In the genomic region with DNA sequence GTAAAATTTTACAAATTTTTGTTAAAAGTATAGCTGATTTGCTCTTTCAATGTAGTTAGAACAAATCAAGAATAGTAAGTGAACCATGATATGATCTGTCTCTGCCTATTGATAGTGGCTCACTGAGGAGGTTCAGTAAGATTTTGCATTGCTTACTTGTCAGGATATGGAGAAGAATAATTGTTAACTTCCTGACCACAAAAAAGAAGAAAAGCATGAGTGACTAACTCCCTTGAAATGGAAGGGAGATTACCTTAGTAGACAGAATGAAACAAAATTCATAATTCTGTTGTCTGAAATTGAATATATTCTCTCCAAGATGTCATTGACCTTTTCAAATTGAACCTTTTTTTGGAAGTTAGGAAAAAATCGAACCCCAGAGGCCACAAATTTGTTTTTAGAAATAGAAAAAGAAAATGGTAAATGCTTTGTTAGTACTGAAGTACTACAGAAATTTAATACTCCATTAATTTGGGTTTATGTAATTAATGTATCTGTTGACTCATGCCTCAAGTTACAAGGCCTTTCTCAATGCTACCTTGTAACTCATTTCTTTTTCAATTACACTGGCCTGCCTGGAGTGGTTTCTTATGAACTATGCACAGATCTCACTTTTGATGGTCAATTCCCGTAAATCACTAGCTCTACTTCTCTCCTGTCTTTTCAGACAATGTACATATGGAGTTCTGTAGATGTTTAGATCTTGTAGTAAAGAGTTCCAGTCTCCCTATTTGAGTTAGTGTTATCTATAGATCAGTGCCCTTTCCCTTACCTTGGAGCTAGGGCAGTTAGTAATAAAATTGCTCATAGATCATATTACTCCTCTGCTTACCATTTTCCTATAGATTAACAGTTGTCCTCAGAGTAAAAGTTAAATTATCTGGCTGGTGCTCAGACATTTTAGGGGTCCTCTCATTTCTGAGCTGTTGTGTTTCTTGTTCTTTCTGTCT, we compare ENCODE assay signal across 20 cellular contexts.
DNase-seq lines count a peak whose midpoint lies in the region; TF ChIP-seq lines count a peak whose summit lies in the region.
"Had no signal": no experiment of that assay in that cellular context is flagged by ENCODE, and none has a peak within 500 bp of the region (broad histone marks: within the 10 kb centered on the region; RNA-seq: fewer than 3 reads in every experiment).

No MANE protein-coding gene starts in this region.

- H3K27me3 ChIP-seq in kidney epithelial cell (ENCODE audit: control insufficient read depth, insufficient read depth, low read length) (no peaks in the 10 kb centered on the region), Karpas-422 (ENCODE audit: low read length) (no peaks in the 10 kb centered on the region)
- H3K27me3 ChIP-seq: body of pancreas, uterus had no signal

- H3K79me2 ChIP-seq in Karpas-422 (ENCODE audit: low read length): no peaks in the 10 kb centered on the region
- H3K79me2 ChIP-seq: parathyroid adenoma had no signal

- in situ Hi-C loops in astrocyte of the cerebellum (cut with HindIII; ENCODE audit: low sequenced_read_pairs): no loop called here

- H3K4me3 ChIP-seq in astrocyte of the cerebellum (ENCODE audit: low read depth, low read length) (no peak overlapping the region), kidney epithelial cell (ENCODE audit: low read depth, low read length) (no peak overlapping the region), Karpas-422 (ENCODE audit: low read length) (no peak overlapping the region)
- H3K4me3 ChIP-seq: body of pancreas, HAP-1, skin epidermis, uterus had no signal

- H3K4me1 ChIP-seq in Karpas-422 (ENCODE audit: low read length): no peaks in the 10 kb centered on the region
- H3K4me1 ChIP-seq: body of pancreas, HAP-1, parathyroid adenoma, uterus had no signal

- no peaks in the 10 kb centered on the region for H3K9me2 ChIP-seq in Karpas-422 (replicated peaks; ENCODE audit: insufficient read depth, low read length)

- H2AFZ ChIP-seq in Karpas-422 (ENCODE audit: low read length): no peak overlapping the region
- H2AFZ ChIP-seq: parathyroid adenoma had no signal

- no peaks in the 10 kb centered on the region for H4K20me1 ChIP-seq in Karpas-422 (ENCODE audit: insufficient read depth, low read depth, low read length)

- no peak overlapping the region for H3K4me2 ChIP-seq in Karpas-422 (ENCODE audit: low read depth, low read length, poor library complexity, severe bottlenecking)

- H3K27ac ChIP-seq in Karpas-422 (ENCODE audit: low read length): no peak overlapping the region
- H3K27ac ChIP-seq: body of pancreas, parathyroid adenoma, skin epidermis, uterus had no signal

- H3K36me3 ChIP-seq in kidney epithelial cell (ENCODE audit: control insufficient read depth, insufficient read depth, low read length) (no peaks in the 10 kb centered on the region), Karpas-422 (ENCODE audit: insufficient read depth, low read length) (no peaks in the 10 kb centered on the region)
- H3K36me3 ChIP-seq: HAP-1, uterus had no signal

- no peaks in the 10 kb centered on the region for H3K9me3 ChIP-seq in Karpas-422 (ENCODE audit: low read length)
- H3K9me3 ChIP-seq: body of pancreas, HAP-1, uterus had no signal

- TF ChIP-seq CTCF in astrocyte of the cerebellum (IDR thresholded peaks at IDR 0.05; ENCODE audit: low read depth, low read length, missing control alignments) (no peak), kidney epithelial cell (IDR thresholded peaks at IDR 0.05; ENCODE audit: insufficient read depth, low read length, poor library complexity, severe bottlenecking) (no peak)

- DNase-seq in EH (ENCODE audit: low read depth) (peak; percentile 9), LoVo (ENCODE audit: low spot score) (peak; percentile 11), astrocyte of the cerebellum (ENCODE audit: low read depth) (peak; percentile 9), kidney epithelial cell (ENCODE audit: low read depth) (peak; percentile 12), OCI-M2 (lab: John Stamatoyannopoulos, UW; ENCODE audit: unreplicated experiment) (no peak), medulla oblongata (ENCODE audit: extremely low spot score) (no peak), SIG-M5 (lab: John Stamatoyannopoulos, UW) (no peak), Karpas-422 (no peak)
- DNase-seq: activated CD4-positive, alpha-beta T cell treated with anti-CD3 and anti-CD28 coated beads, Interleukin-2, amount 50 U/mL, for 1 hour; activated naive CD4-positive, alpha-beta T cell treated with Interleukin-2 at 50 U/mL for 16 hours; body of pancreas; dermis blood vessel endothelial cell; KBM-7; naive thymus-derived CD4-positive, alpha-beta T cell; RPMI8226; stimulated activated CD4-positive, alpha-beta T cell treated with anti-CD3 and anti-CD28 coated beads, Interleukin-4, amount 100 ng/mL, for 24 hours; uterus had no signal

- no peak overlapping the region for H3K9ac ChIP-seq in Karpas-422 (ENCODE audit: low read length)
- H3K9ac ChIP-seq: parathyroid adenoma had no signal

Comparison
In these comparisons a context has a peak if more than half of its experiments do, and no peak if none do; other contexts are left out.
1. DNase-seq: peak in EH (single experiment), LoVo (single experiment), astrocyte of the cerebellum (single experiment) and kidney epithelial cell (single experiment); none in OCI-M2 (single experiment), medulla oblongata (single experiment), SIG-M5 (single experiment) and Karpas-422 (single experiment).